In the genomic region with DNA sequence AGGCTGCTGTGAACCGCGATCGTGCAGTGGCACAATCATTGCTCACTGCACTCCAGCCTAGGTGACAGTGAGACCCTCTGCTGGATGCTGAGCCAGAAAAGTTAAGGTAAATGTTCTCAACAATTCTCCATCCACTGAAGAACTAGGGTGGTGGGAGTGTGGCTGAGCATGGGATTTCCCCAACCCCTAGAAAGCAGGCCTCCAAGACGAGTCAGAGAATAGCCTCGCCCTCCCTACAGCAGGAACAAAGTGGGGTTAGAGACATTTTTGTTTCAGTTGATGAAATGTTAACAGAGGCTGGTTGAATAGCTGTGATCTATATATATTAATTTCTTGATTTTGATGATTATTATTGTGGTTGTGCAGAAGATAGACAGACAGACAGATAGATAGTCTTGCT, we compare ENCODE assay signal across 15 cellular contexts.
DNase-seq lines count a peak whose midpoint lies in the region; ATAC-seq and TF ChIP-seq lines count a peak whose summit lies in the region.
"Had no signal": no experiment of that assay in that cellular context is flagged by ENCODE, and none has a peak within 500 bp of the region (broad histone marks: within the 10 kb centered on the region; RNA-seq: fewer than 3 reads in every experiment).

No MANE protein-coding gene starts in this region.

- DNase-seq in activated CD4-positive, alpha-beta T cell treated with anti-CD3 and anti-CD28 coated beads for 48 hours: peak; percentile 26
- no peak for DNase-seq in activated CD4-positive, alpha-beta T cell treated with anti-CD3 and anti-CD28 coated beads for 1 hour
- DNase-seq in stimulated activated CD4-positive, alpha-beta T cell treated with anti-CD3 and anti-CD28 coated beads, Interleukin-15, amount 100 ng/mL, for 24 hours: peak; percentile 31
- no peak for DNase-seq in stimulated activated CD4-positive, alpha-beta T cell treated with anti-CD3 and anti-CD28 coated beads, Interleukin-12 subunit alpha, Interleukin-12 subunit beta, amount 100 ng/mL, for 4 hours
- DNase-seq in epithelial cell of esophagus (ENCODE audit: low read depth): peak; percentile 10
- DNase-seq in NCI-H2171 (lab: John Stamatoyannopoulos, UW): no peak
- DNase-seq: DMS79 treated with DMSO at 0.1 percent for 48 hours, H7, HFFc6, NCI-H1417, NCI-H187, NCI-H526, PC-3, RPMI8226 had no signal

- H3K4me3 ChIP-seq in epithelial cell of esophagus (ENCODE audit: low read length): no peak overlapping the region

- TF ChIP-seq CTCF in epithelial cell of esophagus (IDR thresholded peaks at IDR 0.05; ENCODE audit: insufficient read depth, low read depth, low read length, missing control alignments): no peak

- no peak for ATAC-seq in GM18519 (IDR thresholded peaks at IDR 0.05; ENCODE audit: low FRiP score, unreplicated experiment)
- ATAC-seq: PC-3 had no signal

Comparison
In these comparisons a context has a peak if more than half of its experiments do, and no peak if none do; other contexts are left out.
1. DNase-seq: peak in activated CD4-positive, alpha-beta T cell treated with anti-CD3 and anti-CD28 coated beads for 48 hours (single experiment), stimulated activated CD4-positive, alpha-beta T cell treated with anti-CD3 and anti-CD28 coated beads, Interleukin-15, amount 100 ng/mL, for 24 hours (single experiment) and epithelial cell of esophagus (single experiment); none in activated CD4-positive, alpha-beta T cell treated with anti-CD3 and anti-CD28 coated beads for 1 hour (single experiment), stimulated activated CD4-positive, alpha-beta T cell treated with anti-CD3 and anti-CD28 coated beads, Interleukin-12 subunit alpha, Interleukin-12 subunit beta, amount 100 ng/mL, for 4 hours (single experiment) and NCI-H2171 (single experiment).